In the genomic region with DNA sequence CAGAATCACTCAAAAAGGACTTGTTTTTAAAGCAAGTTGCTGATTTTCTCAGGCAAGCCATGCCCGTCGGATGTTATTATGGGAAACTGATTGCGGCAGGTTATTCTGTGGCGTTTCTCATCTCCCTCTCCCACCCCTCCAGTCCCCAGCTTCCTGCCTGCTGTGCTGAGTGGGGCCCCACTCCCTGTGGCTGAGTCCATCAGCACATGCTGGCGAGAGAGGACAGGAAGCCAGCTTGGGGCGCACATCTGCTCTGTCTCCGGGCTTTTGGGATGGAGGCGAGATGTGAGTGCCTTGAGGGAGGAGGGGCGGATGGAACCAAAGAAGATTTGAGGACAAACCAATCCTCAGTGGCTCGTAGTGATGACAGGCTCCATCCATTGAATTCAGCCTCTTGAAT, we compare ENCODE assay signal across 1 cellular context.
TF ChIP-seq lines count a peak whose summit lies in the region.

No MANE protein-coding gene starts in this region.

TF ChIP-seq in WTC11, 78 proteins besides CTCF, POLR2A, EP300 and RAD21:
- no peak for TF ChIP-seq ZNF396 (CRISPR knock-in tag; IDR thresholded peaks at IDR 0.05; ENCODE audit: borderline replicate concordance)
- TF ChIP-seq ZBTB21 (CRISPR knock-in tag; IDR thresholded peaks at IDR 0.05; ENCODE audit: borderline replicate concordance), result no peak
- no peak for TF ChIP-seq NR2C2 (CRISPR knock-in tag; IDR thresholded peaks at IDR 0.05)
- TF ChIP-seq, protein P1, sequence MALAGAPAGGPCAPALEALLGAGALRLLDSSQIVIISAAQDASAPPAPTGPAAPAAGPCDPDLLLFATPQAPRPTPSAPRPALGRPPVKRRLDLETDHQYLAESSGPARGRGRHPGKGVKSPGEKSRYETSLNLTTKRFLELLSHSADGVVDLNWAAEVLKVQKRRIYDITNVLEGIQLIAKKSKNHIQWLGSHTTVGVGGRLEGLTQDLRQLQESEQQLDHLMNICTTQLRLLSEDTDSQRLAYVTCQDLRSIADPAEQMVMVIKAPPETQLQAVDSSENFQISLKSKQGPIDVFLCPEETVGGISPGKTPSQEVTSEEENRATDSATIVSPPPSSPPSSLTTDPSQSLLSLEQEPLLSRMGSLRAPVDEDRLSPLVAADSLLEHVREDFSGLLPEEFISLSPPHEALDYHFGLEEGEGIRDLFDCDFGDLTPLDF (CRISPR knock-in tag; IDR thresholded peaks at IDR 0.05), result no peak
- no peak for TF ChIP-seq ZNF317 (CRISPR knock-in tag; IDR thresholded peaks at IDR 0.05; ENCODE audit: borderline replicate concordance, low read depth)
- TF ChIP-seq JUN (CRISPR knock-in tag; IDR thresholded peaks at IDR 0.05), result no peak
- no peak for TF ChIP-seq ZNF219 (CRISPR knock-in tag; IDR thresholded peaks at IDR 0.05; ENCODE audit: borderline replicate concordance)
- no peak for TF ChIP-seq CBFB (CRISPR knock-in tag; IDR thresholded peaks at IDR 0.05; ENCODE audit: low read depth)
- no peak for TF ChIP-seq ZNF263 (CRISPR knock-in tag; IDR thresholded peaks at IDR 0.05; ENCODE audit: low read depth)
- TF ChIP-seq, protein P2, sequence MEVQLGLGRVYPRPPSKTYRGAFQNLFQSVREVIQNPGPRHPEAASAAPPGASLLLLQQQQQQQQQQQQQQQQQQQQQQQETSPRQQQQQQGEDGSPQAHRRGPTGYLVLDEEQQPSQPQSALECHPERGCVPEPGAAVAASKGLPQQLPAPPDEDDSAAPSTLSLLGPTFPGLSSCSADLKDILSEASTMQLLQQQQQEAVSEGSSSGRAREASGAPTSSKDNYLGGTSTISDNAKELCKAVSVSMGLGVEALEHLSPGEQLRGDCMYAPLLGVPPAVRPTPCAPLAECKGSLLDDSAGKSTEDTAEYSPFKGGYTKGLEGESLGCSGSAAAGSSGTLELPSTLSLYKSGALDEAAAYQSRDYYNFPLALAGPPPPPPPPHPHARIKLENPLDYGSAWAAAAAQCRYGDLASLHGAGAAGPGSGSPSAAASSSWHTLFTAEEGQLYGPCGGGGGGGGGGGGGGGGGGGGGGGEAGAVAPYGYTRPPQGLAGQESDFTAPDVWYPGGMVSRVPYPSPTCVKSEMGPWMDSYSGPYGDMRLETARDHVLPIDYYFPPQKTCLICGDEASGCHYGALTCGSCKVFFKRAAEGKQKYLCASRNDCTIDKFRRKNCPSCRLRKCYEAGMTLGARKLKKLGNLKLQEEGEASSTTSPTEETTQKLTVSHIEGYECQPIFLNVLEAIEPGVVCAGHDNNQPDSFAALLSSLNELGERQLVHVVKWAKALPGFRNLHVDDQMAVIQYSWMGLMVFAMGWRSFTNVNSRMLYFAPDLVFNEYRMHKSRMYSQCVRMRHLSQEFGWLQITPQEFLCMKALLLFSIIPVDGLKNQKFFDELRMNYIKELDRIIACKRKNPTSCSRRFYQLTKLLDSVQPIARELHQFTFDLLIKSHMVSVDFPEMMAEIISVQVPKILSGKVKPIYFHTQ (CRISPR knock-in tag; IDR thresholded peaks at IDR 0.05), result no peak
- no peak for TF ChIP-seq NFYB (CRISPR knock-in tag; conservative IDR thresholded peaks at IDR 0.05; ENCODE audit: low read depth)
- no peak for TF ChIP-seq SMAD3 (CRISPR knock-in tag; IDR thresholded peaks at IDR 0.05; ENCODE audit: borderline replicate concordance)
- TF ChIP-seq, protein P3, sequence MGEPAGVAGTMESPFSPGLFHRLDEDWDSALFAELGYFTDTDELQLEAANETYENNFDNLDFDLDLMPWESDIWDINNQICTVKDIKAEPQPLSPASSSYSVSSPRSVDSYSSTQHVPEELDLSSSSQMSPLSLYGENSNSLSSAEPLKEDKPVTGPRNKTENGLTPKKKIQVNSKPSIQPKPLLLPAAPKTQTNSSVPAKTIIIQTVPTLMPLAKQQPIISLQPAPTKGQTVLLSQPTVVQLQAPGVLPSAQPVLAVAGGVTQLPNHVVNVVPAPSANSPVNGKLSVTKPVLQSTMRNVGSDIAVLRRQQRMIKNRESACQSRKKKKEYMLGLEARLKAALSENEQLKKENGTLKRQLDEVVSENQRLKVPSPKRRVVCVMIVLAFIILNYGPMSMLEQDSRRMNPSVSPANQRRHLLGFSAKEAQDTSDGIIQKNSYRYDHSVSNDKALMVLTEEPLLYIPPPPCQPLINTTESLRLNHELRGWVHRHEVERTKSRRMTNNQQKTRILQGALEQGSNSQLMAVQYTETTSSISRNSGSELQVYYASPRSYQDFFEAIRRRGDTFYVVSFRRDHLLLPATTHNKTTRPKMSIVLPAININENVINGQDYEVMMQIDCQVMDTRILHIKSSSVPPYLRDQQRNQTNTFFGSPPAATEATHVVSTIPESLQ (CRISPR knock-in tag; IDR thresholded peaks at IDR 0.05), result no peak
- TF ChIP-seq, protein P4, sequence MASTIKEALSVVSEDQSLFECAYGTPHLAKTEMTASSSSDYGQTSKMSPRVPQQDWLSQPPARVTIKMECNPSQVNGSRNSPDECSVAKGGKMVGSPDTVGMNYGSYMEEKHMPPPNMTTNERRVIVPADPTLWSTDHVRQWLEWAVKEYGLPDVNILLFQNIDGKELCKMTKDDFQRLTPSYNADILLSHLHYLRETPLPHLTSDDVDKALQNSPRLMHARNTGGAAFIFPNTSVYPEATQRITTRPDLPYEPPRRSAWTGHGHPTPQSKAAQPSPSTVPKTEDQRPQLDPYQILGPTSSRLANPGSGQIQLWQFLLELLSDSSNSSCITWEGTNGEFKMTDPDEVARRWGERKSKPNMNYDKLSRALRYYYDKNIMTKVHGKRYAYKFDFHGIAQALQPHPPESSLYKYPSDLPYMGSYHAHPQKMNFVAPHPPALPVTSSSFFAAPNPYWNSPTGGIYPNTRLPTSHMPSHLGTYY (CRISPR knock-in tag; IDR thresholded peaks at IDR 0.05), result no peak
- no peak for TF ChIP-seq ETV6 (CRISPR knock-in tag; IDR thresholded peaks at IDR 0.05)
- no peak for TF ChIP-seq TP53 (CRISPR knock-in tag; IDR thresholded peaks at IDR 0.05)
- TF ChIP-seq ZNF121 (CRISPR knock-in tag; IDR thresholded peaks at IDR 0.05), result no peak
- TF ChIP-seq, protein P5, sequence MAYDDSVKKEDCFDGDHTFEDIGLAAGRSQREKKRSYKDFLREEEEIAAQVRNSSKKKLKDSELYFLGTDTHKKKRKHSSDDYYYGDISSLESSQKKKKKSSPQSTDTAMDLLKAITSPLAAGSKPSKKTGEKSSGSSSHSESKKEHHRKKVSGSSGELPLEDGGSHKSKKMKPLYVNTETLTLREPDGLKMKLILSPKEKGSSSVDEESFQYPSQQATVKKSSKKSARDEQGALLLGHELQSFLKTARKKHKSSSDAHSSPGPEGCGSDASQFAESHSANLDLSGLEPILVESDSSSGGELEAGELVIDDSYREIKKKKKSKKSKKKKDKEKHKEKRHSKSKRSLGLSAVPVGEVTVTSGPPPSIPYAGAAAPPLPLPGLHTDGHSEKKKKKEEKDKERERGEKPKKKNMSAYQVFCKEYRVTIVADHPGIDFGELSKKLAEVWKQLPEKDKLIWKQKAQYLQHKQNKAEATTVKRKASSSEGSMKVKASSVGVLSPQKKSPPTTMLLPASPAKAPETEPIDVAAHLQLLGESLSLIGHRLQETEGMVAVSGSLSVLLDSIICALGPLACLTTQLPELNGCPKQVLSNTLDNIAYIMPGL (CRISPR knock-in tag; IDR thresholded peaks at IDR 0.05), result no peak
TF ChIP-seq in WTC11: peak in this region for 0.
